Comparison of ENCODE assay signal across 7 cellular contexts in genomic region chr6:26239415-26239814, GRCh38.
DNase-seq lines count a peak whose midpoint lies in the region; ATAC-seq, FAIRE-seq and TF ChIP-seq lines count a peak whose summit lies in the region.
"Not testable (repeated sequence)": the region's sequence is repeated elsewhere in the genome, so short reads cannot be mapped to it uniquely, and the experiment has no call there.

No MANE protein-coding gene starts in this region.

- peak overlapping the region; percentile 40 for H2BK12ac ChIP-seq in trophoblast cell (ENCODE audit: low read length)

- H2AK5ac ChIP-seq in trophoblast cell (ENCODE audit: low read length) = not testable (repeated sequence)

- peak overlapping the region; percentile 75 for H4K8ac ChIP-seq in trophoblast cell (ENCODE audit: low read depth, low read length)

- H3K4me1 ChIP-seq in HUES6 (ENCODE audit: control insufficient read depth, insufficient read depth, low read length) = peaks cover 20% of the 10 kb centered on the region
- peaks cover 14% of the 10 kb centered on the region for H3K4me1 ChIP-seq in GM12878 (ENCODE audit: control insufficient read depth, insufficient read depth, low read length)
- not testable (repeated sequence) for H3K4me1 ChIP-seq in trophoblast cell (ENCODE audit: control insufficient read depth in 1 of 2, insufficient read depth in 2 of 2, low read length in 2 of 2)

- TF ChIP-seq CTCF in CD4-positive, alpha-beta T cell (IDR thresholded peaks at IDR 0.05); WTC11 (IDR thresholded peaks at IDR 0.05); GM12878 (IDR thresholded peaks at IDR 0.05 in 2 of 3, conservative IDR thresholded peaks at IDR 0.05 in 1 of 3; ENCODE audit: control insufficient read depth in 2 of 3, extremely low read depth in 1 of 3, insufficient read depth in 1 of 3, low read depth in 3 of 3, low read length in 3 of 3); fibroblast of villous mesenchyme (IDR thresholded peaks at IDR 0.05; ENCODE audit: insufficient read depth, low read depth, low read length): not testable (repeated sequence)

- H3K36me3 Mint-ChIP-seq in CD4-positive, alpha-beta T cell (ENCODE audit: low read depth) = peaks cover 22% of the 10 kb centered on the region
- not testable (repeated sequence) for H3K36me3 Mint-ChIP-seq in WTC11; activated T-cell treated with anti-CD3 and anti-CD28 coated beads, Interleukin-2, amount 50 U/mL, for 24 hours (ENCODE audit: low read depth)

- peak overlapping the region; percentile 38 for H3K4me3 Mint-ChIP-seq in CD4-positive, alpha-beta T cell
- peak overlapping the region; percentile 75 for H3K4me3 Mint-ChIP-seq in WTC11
- peak overlapping the region; percentile 79 for H3K4me3 Mint-ChIP-seq in activated T-cell treated with anti-CD3 and anti-CD28 coated beads, Interleukin-2, amount 50 U/mL, for 24 hours

- H3K27me3 Mint-ChIP-seq in CD4-positive, alpha-beta T cell; WTC11 (ENCODE audit: low read depth); activated T-cell treated with anti-CD3 and anti-CD28 coated beads, Interleukin-2, amount 50 U/mL, for 24 hours: not testable (repeated sequence)

- not testable (repeated sequence) for FAIRE-seq in GM12878 (lab: Jason Lieb, UNC)

- H3K4ac ChIP-seq in trophoblast cell (ENCODE audit: low read depth, low read length) = not testable (repeated sequence)

- peak overlapping the region; percentile 51 for H4K12ac ChIP-seq in trophoblast cell (ENCODE audit: low read depth, low read length)

- H3K27ac ChIP-seq in CD4-positive, alpha-beta T cell (ENCODE audit: low read depth, low read length); trophoblast cell (ENCODE audit: low read depth, low read length): not testable (repeated sequence)
- 0 out of 2 replicates have a peak overlapping the region, but pooled peaks have one; percentile 80 for H3K27ac ChIP-seq in HUES6 (ENCODE audit: low read depth, low read length)
- 0 out of 2 replicates have a peak overlapping the region, but pooled peaks have one; percentile 95 for H3K27ac ChIP-seq in GM12878 (ENCODE audit: control insufficient read depth, insufficient read depth)

- peaks cover 16% of the 10 kb centered on the region for H3K79me1 ChIP-seq in trophoblast cell (ENCODE audit: low read length)

- H2BK120ac ChIP-seq in trophoblast cell (ENCODE audit: insufficient read depth, low read length, poor library complexity) = not testable (repeated sequence)

- H4K20me1 ChIP-seq in GM12878 (ENCODE audit: control insufficient read depth, insufficient read depth) = not testable (repeated sequence)

- H3K27ac Mint-ChIP-seq in CD4-positive, alpha-beta T cell = peak overlapping the region; percentile 96
- peak overlapping the region; percentile 98 for H3K27ac Mint-ChIP-seq in WTC11
- not testable (repeated sequence) for H3K27ac Mint-ChIP-seq in activated T-cell treated with anti-CD3 and anti-CD28 coated beads, Interleukin-2, amount 50 U/mL, for 24 hours

- not testable (repeated sequence) for ATAC-seq in CD4-positive, alpha-beta T cell (ENCODE audit: poor library complexity); WTC11; GM12878

- H3K23ac ChIP-seq in trophoblast cell (ENCODE audit: low read length) = not testable (repeated sequence)

- in situ Hi-C loops in GM12878 (cut with MboI) = not testable (repeated sequence)

- RAD21 ChIA-PET in GM12878 (lab: Charles Lee; ENCODE audit: unreplicated experiment) = not testable (repeated sequence)

- H3K36me3 ChIP-seq in HUES6 (ENCODE audit: control insufficient read depth, insufficient read depth, low read length); GM12878 (ENCODE audit: control insufficient read depth in 2 of 2, insufficient read depth in 2 of 2, low read length in 1 of 2); trophoblast cell (ENCODE audit: control insufficient read depth in 1 of 2, insufficient read depth in 2 of 2, low read length in 2 of 2): not testable (repeated sequence)

- TF ChIP-seq RAD21 in GM12878 (IDR thresholded peaks at IDR 0.05; ENCODE audit: insufficient read depth, low read depth, low read length) = not testable (repeated sequence)

- not testable (repeated sequence) for TF ChIP-seq EP300 in GM12878 (IDR thresholded peaks at IDR 0.05; ENCODE audit: borderline replicate concordance in 1 of 2, control insufficient read depth in 1 of 2, low read depth in 2 of 2, low read length in 2 of 2)

- WGBS in GM12878 (ENCODE audit: insufficient coverage, insufficient replicate concordance, low lambda C conversion rate, missing lambda C conversion rate) = 93% methylated on average over 18 of the region's 18 CpGs
- no CpG with 5 or more reads among the region's 18 CpGs for WGBS in trophoblast cell (ENCODE audit: extremely low coverage, insufficient coverage, insufficient read length)

- POLR2A ChIA-PET in CD4-positive, alpha-beta T cell (lab: Charles Lee) = interaction anchor here (0.6 to 4.1 kb wide), 8 partner anchors 15 to 197 kb away, joined by 3 to 48 read pairs (median 22); a partner anchor contains a TSS
- POLR2A ChIA-PET in WTC11 (lab: Charles Lee) (interaction anchor here (1.0 to 6.4 kb wide), 5 partner anchors 11 to 908 kb away, joined by 3 to 85 read pairs (median 5); a partner anchor contains a TSS), GM12878 (lab: Charles Lee) (interaction anchor here (0.6 kb wide), 2 partner anchors 10 to 53 kb away, joined by 3 read pairs; no protein-coding TSS in a partner anchor)

- peak overlapping the region; percentile 98 for H3K9ac ChIP-seq in HUES6 (ENCODE audit: low read length)
- H3K9ac ChIP-seq in GM12878 (ENCODE audit: control insufficient read depth, insufficient read depth, low read length); trophoblast cell (ENCODE audit: low read length): not testable (repeated sequence)

- H4K91ac ChIP-seq in trophoblast cell (ENCODE audit: low read depth, low read length) = peak overlapping the region; percentile 24

- peaks cover 32% of the 10 kb centered on the region for H3K4me1 Mint-ChIP-seq in CD4-positive, alpha-beta T cell (ENCODE audit: low read depth)
- peaks cover 43% of the 10 kb centered on the region for H3K4me1 Mint-ChIP-seq in WTC11
- H3K4me1 Mint-ChIP-seq in activated T-cell treated with anti-CD3 and anti-CD28 coated beads, Interleukin-2, amount 50 U/mL, for 24 hours (ENCODE audit: low read depth) = peaks cover 33% of the 10 kb centered on the region

- H3K9me3 Mint-ChIP-seq in CD4-positive, alpha-beta T cell; WTC11; activated T-cell treated with anti-CD3 and anti-CD28 coated beads, Interleukin-2, amount 50 U/mL, for 24 hours: not testable (repeated sequence)

- not testable (repeated sequence) for H3K9me3 ChIP-seq in CD4-positive, alpha-beta T cell (ENCODE audit: control insufficient read depth, low read length); HUES6 (ENCODE audit: control insufficient read depth, insufficient read depth, low read depth, low read length); GM12878 (replicated peaks; ENCODE audit: control insufficient read depth, insufficient read depth, low read length); trophoblast cell (ENCODE audit: insufficient read depth, low read depth, low read length)

- H2AFZ ChIP-seq in GM12878 (ENCODE audit: control insufficient read depth, low read depth, low read length); trophoblast cell (ENCODE audit: insufficient read depth, low read length, poor library complexity): not testable (repeated sequence)

- H3K4me2 ChIP-seq in GM12878 (ENCODE audit: control insufficient read depth, insufficient read depth); trophoblast cell (ENCODE audit: low read length): not testable (repeated sequence)

- intact Hi-C loops in CD4-positive, alpha-beta T cell (cut with DNase I, micrococcal nuclease) = not testable (repeated sequence)
- intact Hi-C loops in GM12878 (cut with micrococcal nuclease; ENCODE audit: unreplicated experiment) = loop anchor here (10.0 kb wide), 1 partner anchor 1655 kb away; a partner anchor contains a TSS

- not testable (repeated sequence) for H3K18ac ChIP-seq in trophoblast cell (ENCODE audit: low read length)

- H3K14ac ChIP-seq in trophoblast cell (ENCODE audit: low read length) = not testable (repeated sequence)

- H3K4me3 ChIP-seq in HUES6 (ENCODE audit: low read depth, low read length); GM12878; trophoblast cell (ENCODE audit: low read depth, low read length): not testable (repeated sequence)
- peak overlapping the region; percentile 61 for H3K4me3 ChIP-seq in fibroblast of villous mesenchyme (ENCODE audit: low read depth, low read length)

- DNase-seq in CD4-positive, alpha-beta T cell; WTC11 (ENCODE audit: low spot score); activated T-cell treated with anti-CD3 and anti-CD28 coated beads, Interleukin-2, amount 50 U/mL, for 24 hours; GM12878 (ENCODE audit: low read depth, low spot score); fibroblast of villous mesenchyme (ENCODE audit: low read depth); trophoblast cell: not testable (repeated sequence)

- SMC1A ChIA-PET in GM12878 (lab: Charles Lee; ENCODE audit: uncharacterized antibody, unreplicated experiment) = not testable (repeated sequence)

- CTCF ChIA-PET in CD4-positive, alpha-beta T cell (lab: Charles Lee); WTC11 (lab: Charles Lee); GM12878 (lab: Yijun Ruan, JAX): not testable (repeated sequence)

- TF ChIP-seq POLR2A in GM12878 (IDR thresholded peaks at IDR 0.05; ENCODE audit: low read depth, low read length) = not testable (repeated sequence)

- H2BK5ac ChIP-seq in trophoblast cell (ENCODE audit: low read depth, low read length, poor library complexity) = not testable (repeated sequence)

- not testable (repeated sequence) for H3K27me3 ChIP-seq in CD4-positive, alpha-beta T cell (ENCODE audit: control insufficient read depth, insufficient read depth, low read length); HUES6 (ENCODE audit: control insufficient read depth, insufficient read depth, low read length); GM12878 (replicated peaks in 1 of 2; ENCODE audit: control insufficient read depth in 2 of 2, insufficient read depth in 2 of 2, low read length in 1 of 2); trophoblast cell (ENCODE audit: insufficient read depth, low read length)

- BruUV-seq in GM12878 (replicated peaks; lab: Mats Ljungman, UMichigan) = not testable (repeated sequence)

- not testable (repeated sequence) for H3K79me2 ChIP-seq in GM12878 (ENCODE audit: control insufficient read depth, insufficient read depth, low read length); trophoblast cell (ENCODE audit: control insufficient read depth, insufficient read depth, low read length, poor library complexity)
